ENCODE assay signal across 8 cellular contexts in genomic region chr4:185304944-185305690, GRCh38.
A peak's percentile ranks its signal among the peaks of the same experiment; 100 is the strongest.
DNase-seq lines count a peak whose midpoint lies in the region; ATAC-seq and TF ChIP-seq lines count a peak whose summit lies in the region.

No MANE protein-coding gene starts in this region.

- H3K9ac ChIP-seq in BLaER1 = no peak overlapping the region; the same call in 1 of the 2 replicates
- H3K9ac ChIP-seq in neural progenitor cell = no peak overlapping the region

- no peaks in the 10 kb centered on the region for H3K9me3 ChIP-seq in BLaER1
- no peaks in the 10 kb centered on the region for H3K9me3 ChIP-seq in neural progenitor cell (ENCODE audit: low read depth)

- peaks cover 36% of the 10 kb centered on the region for H3F3A ChIP-seq in neural progenitor cell (ENCODE audit: low read depth)

- peaks cover 36% of the 10 kb centered on the region for H3K36me3 ChIP-seq in BLaER1
- H3K36me3 ChIP-seq in neural progenitor cell = no peaks in the 10 kb centered on the region

- peaks cover 11% of the 10 kb centered on the region for H3K79me2 ChIP-seq in neural progenitor cell (ENCODE audit: low read depth)

- no peak overlapping the region for H2AFZ ChIP-seq in neural progenitor cell (replicated peaks)

- H3K4me2 ChIP-seq in BLaER1 (peak overlapping the region; percentile 12), neural progenitor cell (peak overlapping the region; percentile 61)

- H3K9me3 Mint-ChIP-seq in endothelial cell (ENCODE audit: unreplicated experiment) = no peaks in the 10 kb centered on the region
- no peaks in the 10 kb centered on the region for H3K9me3 Mint-ChIP-seq in neural progenitor cell

- H3K4me1 Mint-ChIP-seq in endothelial cell (ENCODE audit: unreplicated experiment) (no peaks in the 10 kb centered on the region), neural progenitor cell (peaks cover 31% of the 10 kb centered on the region)

- H3K36me3 Mint-ChIP-seq in endothelial cell (ENCODE audit: low read depth, unreplicated experiment) = peaks cover 15% of the 10 kb centered on the region
- peaks cover 10% of the 10 kb centered on the region for H3K36me3 Mint-ChIP-seq in neural progenitor cell

- H3K27ac Mint-ChIP-seq in endothelial cell (ENCODE audit: unreplicated experiment) (peak overlapping the region; percentile 7), neural progenitor cell (no peak overlapping the region)

- no peak overlapping the region for H3K4me3 ChIP-seq in BLaER1
- H3K4me3 ChIP-seq in neural progenitor cell = peak overlapping the region; percentile 20

- H4K20me1 ChIP-seq in BLaER1 = no peaks in the 10 kb centered on the region
- no peaks in the 10 kb centered on the region for H4K20me1 ChIP-seq in neural progenitor cell (ENCODE audit: low read depth)

- DNase-seq in RPMI7951 (ENCODE audit: low read depth) (peak; percentile 37), endothelial cell (ENCODE audit: low spot score) (peak; percentile 13), neural progenitor cell (ENCODE audit: low spot score) (peak; percentile 82), NCI-H774 (lab: John Stamatoyannopoulos, UW) (no peak), hepatic stellate cell (ENCODE audit: low spot score) (no peak)

- TF ChIP-seq CTCF in endothelial cell (IDR thresholded peaks at IDR 0.05; ENCODE audit: unreplicated experiment) (no peak), neural progenitor cell (IDR thresholded peaks at IDR 0.05) (peak; percentile 70)

- ATAC-seq in GM18870 (IDR thresholded peaks at IDR 0.05; ENCODE audit: unreplicated experiment) (peak; percentile 36), HG03064 (IDR thresholded peaks at IDR 0.05; ENCODE audit: low read depth, unreplicated experiment) (peak; percentile 34)

- H3K27ac ChIP-seq in BLaER1 (no peak overlapping the region), neural progenitor cell (peak overlapping the region; percentile 99)

- H3K27me3 ChIP-seq in BLaER1 = no peaks in the 10 kb centered on the region
- no peaks in the 10 kb centered on the region for H3K27me3 ChIP-seq in neural progenitor cell

- H3K4me3 Mint-ChIP-seq in endothelial cell (ENCODE audit: unreplicated experiment) = no peak overlapping the region
- no peak overlapping the region for H3K4me3 Mint-ChIP-seq in neural progenitor cell

- H3K27me3 Mint-ChIP-seq in endothelial cell (ENCODE audit: unreplicated experiment) (peaks cover 3% of the 10 kb centered on the region), neural progenitor cell (ENCODE audit: insufficient read depth, low read depth) (no peaks in the 10 kb centered on the region)

- H3K4me1 ChIP-seq in BLaER1 (peaks cover 31% of the 10 kb centered on the region), neural progenitor cell (peaks cover 36% of the 10 kb centered on the region)

Comparison
In these comparisons a context has a peak if more than half of its experiments do, and no peak if none do; other contexts are left out.
1. DNase-seq: peak in RPMI7951 (single experiment), endothelial cell (single experiment) and neural progenitor cell (single experiment); none in NCI-H774 (single experiment) and hepatic stellate cell (single experiment).